Comparison of ENCODE assay signal across 1 cellular context in genomic region chr7:47384755-47385475, GRCh38.
TF ChIP-seq lines count a peak whose summit lies in the region.

No MANE protein-coding gene starts in this region.

TF ChIP-seq in H1, 55 proteins besides CTCF, POLR2A, EP300 and RAD21 (continued from another document):
- TF ChIP-seq HDAC2 (IDR thresholded peaks at IDR 0.05; ENCODE audit: borderline replicate concordance in 1 of 2, low read depth in 2 of 2, low read length in 2 of 2) (no peak), ATF3 (IDR thresholded peaks at IDR 0.05; ENCODE audit: insufficient read depth, low read depth, low read length) (no peak), RXRA (IDR thresholded peaks at IDR 0.05; ENCODE audit: insufficient read depth, low read depth, low read length) (no peak), SIN3A (conservative IDR thresholded peaks at IDR 0.05 in 1 of 2, IDR thresholded peaks at IDR 0.05 in 1 of 2; ENCODE audit: low read depth in 1 of 2, low read length in 2 of 2) (no peak), ATF2 (IDR thresholded peaks at IDR 0.05; ENCODE audit: low read length) (no peak), NRF1 (IDR thresholded peaks at IDR 0.05; ENCODE audit: low read depth, low read length) (no peak), GTF2F1 (IDR thresholded peaks at IDR 0.05; ENCODE audit: borderline replicate concordance, low read depth, low read length) (no peak), E2F6 (IDR thresholded peaks at IDR 0.05) (no peak), SIRT6 (IDR thresholded peaks at IDR 0.05; ENCODE audit: low read length) (no peak), SP2 (IDR thresholded peaks at IDR 0.05; ENCODE audit: low read length) (no peak), SP1 (IDR thresholded peaks at IDR 0.05; ENCODE audit: low read depth, low read length) (no peak), CEBPB (IDR thresholded peaks at IDR 0.05; ENCODE audit: low read depth, low read length) (no peak), ASH2L (IDR thresholded peaks at IDR 0.05; ENCODE audit: low read length) (no peak), KDM4A (IDR thresholded peaks at IDR 0.05; ENCODE audit: low read depth, low read length, severe bottlenecking) (no peak), GABPA (IDR thresholded peaks at IDR 0.05; ENCODE audit: borderline replicate concordance, insufficient read depth, low read length) (no peak), TBP (IDR thresholded peaks at IDR 0.05; ENCODE audit: low read depth, low read length) (no peak), CTBP2 (IDR thresholded peaks at IDR 0.05; ENCODE audit: borderline replicate concordance, insufficient read depth, insufficient read length, low read length) (no peak)
